Comparison of ENCODE assay signal across 11 cellular contexts in the genomic region with DNA sequence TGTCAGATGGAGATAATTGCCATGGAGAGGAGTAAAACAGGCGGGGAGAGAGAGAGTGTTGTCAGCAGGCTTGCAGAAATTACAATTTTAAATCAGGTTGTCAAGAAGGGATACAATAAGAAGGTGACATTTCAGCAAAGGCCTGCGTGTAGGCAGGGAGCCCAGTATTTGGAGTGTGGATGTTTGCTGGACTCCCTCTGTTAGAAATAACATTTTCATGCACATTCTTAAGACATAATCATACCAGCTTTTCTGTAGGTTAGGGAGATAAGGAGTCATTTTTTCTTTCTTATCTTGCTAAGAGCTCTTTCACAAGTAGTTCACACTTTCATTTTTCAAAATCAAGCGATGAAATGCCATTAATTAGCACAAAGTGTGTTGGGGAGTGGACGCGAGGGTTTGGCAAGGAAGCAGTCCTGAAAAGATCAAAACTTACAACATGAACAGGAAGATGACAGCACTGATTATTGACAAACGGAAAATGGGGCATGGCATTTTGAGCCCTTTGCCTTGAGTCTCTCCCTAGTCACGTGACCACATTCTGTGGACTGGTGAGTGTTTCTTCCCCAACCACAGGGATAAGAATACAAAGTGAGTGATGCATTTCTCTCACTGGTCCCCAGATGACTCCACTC.
DNase-seq lines count a peak whose midpoint lies in the region; ATAC-seq and TF ChIP-seq lines count a peak whose summit lies in the region.
"Had no signal": no experiment of that assay in that cellular context is flagged by ENCODE, and none has a peak within 500 bp of the region (broad histone marks: within the 10 kb centered on the region; RNA-seq: fewer than 3 reads in every experiment).

No MANE protein-coding gene starts in this region.

- H3K27me3 Mint-ChIP-seq in activated CD8-positive, alpha-beta T cell treated with anti-CD3 and anti-CD28 coated beads, Interleukin-2, amount 10 ng/mL, durations not matched to agents 7 days and 5 days (ENCODE audit: low read depth): no peaks in the 10 kb centered on the region
- no peaks in the 10 kb centered on the region for H3K27me3 Mint-ChIP-seq in osteocyte (ENCODE audit: unreplicated experiment)
- H3K27me3 Mint-ChIP-seq: activated T-helper 17 cell treated with anti-CD3 and anti-CD28 coated beads, Interleukin-2, amount 50 U/mL, for 72 hours had no signal

- H3K9ac ChIP-seq in stomach smooth muscle (ENCODE audit: low read length in 2 of 2): no peak overlapping the region

- in situ Hi-C loops in KBM-7 (cut with MboI; ENCODE audit: low pct_unique_long_range_greater_than_20kb, low sequenced_read_pairs): no loop called here

- no peaks in the 10 kb centered on the region for H3K36me3 ChIP-seq in stomach smooth muscle (ENCODE audit: control insufficient read depth in 2 of 2, insufficient read depth in 2 of 2, low read length in 2 of 2)

- peaks cover 36% of the 10 kb centered on the region for H3K4me1 ChIP-seq in stomach smooth muscle (ENCODE audit: control insufficient read depth, insufficient read depth, low read length)

- H3K9me3 Mint-ChIP-seq in activated CD8-positive, alpha-beta T cell treated with anti-CD3 and anti-CD28 coated beads, Interleukin-2, amount 10 ng/mL, durations not matched to agents 7 days and 5 days (ENCODE audit: insufficient read depth): no peaks in the 10 kb centered on the region
- no peaks in the 10 kb centered on the region for H3K9me3 Mint-ChIP-seq in osteocyte (ENCODE audit: unreplicated experiment)
- H3K9me3 Mint-ChIP-seq: activated T-helper 17 cell treated with anti-CD3 and anti-CD28 coated beads, Interleukin-2, amount 50 U/mL, for 72 hours had no signal

- DNase-seq in KBM-7 (peak; percentile 73), SKM-1 treated with dmso at 0.1 percent for 144 hours (lab: John Stamatoyannopoulos, UW; ENCODE audit: unreplicated experiment) (peak; percentile 31), fibroblast of the aortic adventitia (ENCODE audit: low read depth) (peak; percentile 59), DMS 273 (lab: John Stamatoyannopoulos, UW; ENCODE audit: unreplicated experiment) (no peak), osteocyte (ENCODE audit: extremely low spot score, unreplicated experiment) (no peak)
- no peak for DNase-seq in activated CD8-positive, alpha-beta T cell treated with anti-CD3 and anti-CD28 coated beads, Interleukin-2, amount 10 ng/mL, durations not matched to agents 7 days and 5 days
- DNase-seq in activated CD4-positive, CD25-positive, alpha-beta regulatory T cell (lab: John Stamatoyannopoulos, UW): no peak
- DNase-seq: effector CD4-positive, alpha-beta T cell had no signal

- CTCF ChIA-PET in activated CD8-positive, alpha-beta T cell treated with anti-CD3 and anti-CD28 coated beads, Interleukin-2, amount 10 ng/mL, durations not matched to agents 7 days and 5 days (lab: Charles Lee): no interaction called here

- H3K36me3 Mint-ChIP-seq in activated CD8-positive, alpha-beta T cell treated with anti-CD3 and anti-CD28 coated beads, Interleukin-2, amount 10 ng/mL, durations not matched to agents 7 days and 5 days (ENCODE audit: low read depth): no peaks in the 10 kb centered on the region
- no peaks in the 10 kb centered on the region for H3K36me3 Mint-ChIP-seq in osteocyte (ENCODE audit: unreplicated experiment)

- TF ChIP-seq CTCF in fibroblast of the aortic adventitia (IDR thresholded peaks at IDR 0.05; ENCODE audit: insufficient read depth, low read length): no peak
- TF ChIP-seq CTCF in osteocyte (IDR thresholded peaks at IDR 0.05): no peak

- no peaks in the 10 kb centered on the region for H3K27me3 ChIP-seq in stomach smooth muscle (ENCODE audit: control insufficient read depth in 1 of 2, insufficient read depth in 2 of 2, low read length in 2 of 2)

- no peaks in the 10 kb centered on the region for H3K9me3 ChIP-seq in stomach smooth muscle (ENCODE audit: control insufficient read depth in 2 of 2, low read length in 2 of 2)

- no peaks in the 10 kb centered on the region for H3K4me1 Mint-ChIP-seq in activated CD8-positive, alpha-beta T cell treated with anti-CD3 and anti-CD28 coated beads, Interleukin-2, amount 10 ng/mL, durations not matched to agents 7 days and 5 days (ENCODE audit: low read depth)
- H3K4me1 Mint-ChIP-seq in osteocyte (ENCODE audit: unreplicated experiment): peaks cover 51% of the 10 kb centered on the region
- H3K4me1 Mint-ChIP-seq: activated T-helper 17 cell treated with anti-CD3 and anti-CD28 coated beads, Interleukin-2, amount 50 U/mL, for 72 hours had no signal

- H3K4me3 Mint-ChIP-seq in activated CD8-positive, alpha-beta T cell treated with anti-CD3 and anti-CD28 coated beads, Interleukin-2, amount 10 ng/mL, durations not matched to agents 7 days and 5 days: no peak overlapping the region
- H3K4me3 Mint-ChIP-seq in osteocyte (ENCODE audit: unreplicated experiment): no peak overlapping the region
- H3K4me3 Mint-ChIP-seq: activated T-helper 17 cell treated with anti-CD3 and anti-CD28 coated beads, Interleukin-2, amount 50 U/mL, for 72 hours had no signal

- H3K27ac Mint-ChIP-seq in activated CD8-positive, alpha-beta T cell treated with anti-CD3 and anti-CD28 coated beads, Interleukin-2, amount 10 ng/mL, durations not matched to agents 7 days and 5 days: no peak overlapping the region
- no peak overlapping the region for H3K27ac Mint-ChIP-seq in osteocyte (ENCODE audit: unreplicated experiment)
- H3K27ac Mint-ChIP-seq: activated T-helper 17 cell treated with anti-CD3 and anti-CD28 coated beads, Interleukin-2, amount 50 U/mL, for 72 hours; progenitor cell of endocrine pancreas had no signal

- ATAC-seq in activated CD8-positive, alpha-beta T cell treated with anti-CD3 and anti-CD28 coated beads, Interleukin-2, amount 10 ng/mL, durations not matched to agents 7 days and 5 days: no peak
- ATAC-seq: activated T-helper 17 cell treated with anti-CD3 and anti-CD28 coated beads, Interleukin-2, amount 50 U/mL, for 72 hours had no signal

- POLR2A ChIA-PET in activated CD8-positive, alpha-beta T cell treated with anti-CD3 and anti-CD28 coated beads, Interleukin-2, amount 10 ng/mL, durations not matched to agents 7 days and 5 days (lab: Charles Lee): no interaction called here

- peak overlapping the region; percentile 31 for H3K27ac ChIP-seq in stomach smooth muscle (ENCODE audit: low read length)

- no peak overlapping the region for H3K4me3 ChIP-seq in fibroblast of the aortic adventitia (ENCODE audit: low read depth, low read length)
- no peak overlapping the region for H3K4me3 ChIP-seq in stomach smooth muscle (ENCODE audit: low read length in 2 of 2)

Comparison
In these comparisons a context has a peak if more than half of its experiments do, and no peak if none do; other contexts are left out.
1. DNase-seq: peak in KBM-7 (single experiment), SKM-1 treated with dmso at 0.1 percent for 144 hours (single experiment) and fibroblast of the aortic adventitia (single experiment); none in DMS 273 (single experiment), activated CD8-positive, alpha-beta T cell treated with anti-CD3 and anti-CD28 coated beads, Interleukin-2, amount 10 ng/mL, durations not matched to agents 7 days and 5 days (single experiment), activated CD4-positive, CD25-positive, alpha-beta regulatory T cell (0 of 4) and osteocyte (single experiment).